In the genomic region with DNA sequence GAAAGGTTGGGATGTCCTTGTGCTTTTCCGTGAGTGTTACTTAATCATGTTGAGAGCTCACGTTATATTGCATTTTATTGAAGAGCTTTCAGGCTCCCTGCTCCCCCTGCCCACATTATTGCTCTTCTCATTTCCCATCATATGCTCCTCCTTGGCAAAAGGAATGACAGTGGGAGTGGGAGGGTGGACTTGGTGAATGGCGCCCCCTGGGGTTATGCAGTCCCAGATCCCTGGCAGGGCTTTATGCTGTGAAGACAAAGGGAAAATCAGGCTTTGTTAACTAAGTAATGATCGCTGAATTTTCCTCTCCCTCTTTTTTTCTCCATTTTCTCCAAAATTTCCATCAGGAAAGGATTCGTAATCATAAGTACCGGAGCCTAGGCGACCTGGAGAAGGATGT, we compare ENCODE assay signal across 9 cellular contexts.
DNase-seq lines count a peak whose midpoint lies in the region; ATAC-seq and TF ChIP-seq lines count a peak whose summit lies in the region.
"Had no signal": no experiment of that assay in that cellular context is flagged by ENCODE, and none has a peak within 500 bp of the region (broad histone marks: within the 10 kb centered on the region; RNA-seq: fewer than 3 reads in every experiment).

No MANE protein-coding gene starts in this region.

- H2BK120ac ChIP-seq in neuronal stem cell (ENCODE audit: low read depth, low read length): no peak overlapping the region

- H4K91ac ChIP-seq in neuronal stem cell (ENCODE audit: low read depth, low read length, poor library complexity): no peak overlapping the region

- H4K8ac ChIP-seq in neuronal stem cell (ENCODE audit: low read depth, low read length): no peak overlapping the region

- H3K9ac ChIP-seq in Loucy (ENCODE audit: low read depth, low read length, poor library complexity, severe bottlenecking): no peak overlapping the region
- H3K9ac ChIP-seq in neuronal stem cell (ENCODE audit: low read depth, low read length, poor library complexity): no peak overlapping the region

- H3K9me3 ChIP-seq in Loucy (ENCODE audit: insufficient read depth, low read depth, low read length) (no peaks in the 10 kb centered on the region), neuronal stem cell (replicated peaks in 1 of 2; ENCODE audit: control insufficient read depth in 2 of 2, insufficient read depth in 1 of 2, low read depth in 1 of 2, low read length in 2 of 2) (peaks cover 0 to 2% of the 10 kb centered on the region in 2 donors)
- H3K9me3 ChIP-seq: neutrophil had no signal

- no peak overlapping the region for H3K14ac ChIP-seq in neuronal stem cell (ENCODE audit: low read length)

- no peaks in the 10 kb centered on the region for H3K79me1 ChIP-seq in neuronal stem cell (ENCODE audit: low read depth, low read length)

- H3K27me3 ChIP-seq in Loucy (ENCODE audit: insufficient read depth, low read length, poor library complexity, severe bottlenecking) (no peaks in the 10 kb centered on the region), neuronal stem cell (ENCODE audit: control insufficient read depth in 3 of 3, insufficient read depth in 3 of 3, low read depth in 1 of 3, low read length in 3 of 3) (no peaks in the 10 kb centered on the region)
- H3K27me3 ChIP-seq: neutrophil had no signal

- H3K79me2 ChIP-seq in Loucy (ENCODE audit: insufficient read depth, low read length): no peaks in the 10 kb centered on the region

- H3K27ac ChIP-seq in neuronal stem cell (replicated peaks; ENCODE audit: low read length): no peak overlapping the region
- H3K27ac ChIP-seq: neutrophil had no signal

- H3K4me1 ChIP-seq in Loucy (ENCODE audit: insufficient read depth, low read length, poor library complexity, severe bottlenecking) (no peaks in the 10 kb centered on the region), neuronal stem cell (ENCODE audit: control insufficient read depth in 2 of 2, insufficient read depth in 1 of 2, low read depth in 1 of 2, low read length in 2 of 2) (peaks cover 12 to 18% of the 10 kb centered on the region in 2 donors)

- H3K4me2 ChIP-seq in Loucy (ENCODE audit: low read depth, low read length, poor library complexity, severe bottlenecking): no peak overlapping the region
- H3K4me2 ChIP-seq in neuronal stem cell (ENCODE audit: insufficient read depth, low read length, poor library complexity, severe bottlenecking): no peak overlapping the region

- no peaks in the 10 kb centered on the region for H3K36me3 Mint-ChIP-seq in endothelial cell (ENCODE audit: low read depth, unreplicated experiment)

- no peak overlapping the region for H2BK15ac ChIP-seq in neuronal stem cell (ENCODE audit: low read length)

- H2BK12ac ChIP-seq in neuronal stem cell (ENCODE audit: low read length): no peak overlapping the region

- WGBS in neuronal stem cell (ENCODE audit: extremely low coverage in 2 of 2, insufficient read length in 2 of 2, insufficient replicate concordance in 1 of 2), 2 donors: no CpG with 5 or more reads among the region's 7 CpGs

- H3K36me3 ChIP-seq in Loucy (ENCODE audit: insufficient read depth, low read length) (peaks cover 51% of the 10 kb centered on the region; the same call in 1 of the 2 replicates), neuronal stem cell (replicated peaks in 1 of 2; ENCODE audit: control insufficient read depth in 2 of 2, insufficient read depth in 2 of 2, low read length in 2 of 2) (peaks cover 0 to 6% of the 10 kb centered on the region in 2 donors)

- no peak overlapping the region for H2BK5ac ChIP-seq in neuronal stem cell (ENCODE audit: low read length)

- peaks cover 14% of the 10 kb centered on the region for H3K4me1 Mint-ChIP-seq in endothelial cell (ENCODE audit: unreplicated experiment)

- H3K23ac ChIP-seq in neuronal stem cell (ENCODE audit: low read depth, low read length, poor library complexity): no peak overlapping the region

- H3K9me3 Mint-ChIP-seq in endothelial cell (ENCODE audit: unreplicated experiment): no peaks in the 10 kb centered on the region

- no peak overlapping the region for H2AFZ ChIP-seq in Loucy (ENCODE audit: low read length)
- H2AFZ ChIP-seq in neuronal stem cell (ENCODE audit: low read length): peak overlapping the region; percentile 32

- no peak overlapping the region for H3K4me3 Mint-ChIP-seq in endothelial cell (ENCODE audit: unreplicated experiment)

- no peak overlapping the region for H2AK5ac ChIP-seq in neuronal stem cell (ENCODE audit: low read depth, low read length)

- peak; percentile 41 for DNase-seq in DMS 273 (lab: John Stamatoyannopoulos, UW; ENCODE audit: unreplicated experiment)
- DNase-seq in DMS 273 treated with DMSO at 0.1 percent for 48 hours (lab: John Stamatoyannopoulos, UW): no peak
- DNase-seq in endothelial cell (ENCODE audit: low spot score): peak; percentile 71
- peak; percentile 46 for DNase-seq in neuronal stem cell (ENCODE audit: low spot score)
- no peak for DNase-seq in NCI-H2196 (lab: John Stamatoyannopoulos, UW; ENCODE audit: unreplicated experiment)

- peak; percentile 88 for TF ChIP-seq CTCF in Loucy (conservative IDR thresholded peaks at IDR 0.05; ENCODE audit: low read length)
- peak; percentile 65 for TF ChIP-seq CTCF in endothelial cell (IDR thresholded peaks at IDR 0.05; ENCODE audit: unreplicated experiment)

- ATAC-seq in GM19455 (IDR thresholded peaks at IDR 0.05; ENCODE audit: unreplicated experiment) (no peak), HG03139 (IDR thresholded peaks at IDR 0.05; ENCODE audit: unreplicated experiment) (no peak)

- H3K27me3 Mint-ChIP-seq in endothelial cell (ENCODE audit: unreplicated experiment): no peaks in the 10 kb centered on the region

- no peak overlapping the region for H3K4ac ChIP-seq in neuronal stem cell (ENCODE audit: low read length)

- H3K4me3 ChIP-seq in Loucy (ENCODE audit: low read length, poor library complexity, severe bottlenecking) (no peak overlapping the region), neuronal stem cell (ENCODE audit: low read length in 2 of 2) (no peak overlapping the region)

- no peaks in the 10 kb centered on the region for H3F3A ChIP-seq in Loucy (ENCODE audit: low read depth)

- no peaks in the 10 kb centered on the region for H3K9me2 ChIP-seq in Loucy (replicated peaks; ENCODE audit: low read depth, low read length)

- no peak overlapping the region for H3K18ac ChIP-seq in neuronal stem cell (ENCODE audit: low read length)

- H4K20me1 ChIP-seq in Loucy (ENCODE audit: insufficient read depth, low read length, poor library complexity, severe bottlenecking): no peaks in the 10 kb centered on the region

- no peak overlapping the region for H3K27ac Mint-ChIP-seq in endothelial cell (ENCODE audit: unreplicated experiment)

Comparison
In these comparisons a context has a peak if more than half of its experiments do, and no peak if none do; other contexts are left out.
1. DNase-seq: peak in DMS 273 (single experiment), endothelial cell (single experiment) and neuronal stem cell (single experiment); none in DMS 273 treated with DMSO at 0.1 percent for 48 hours (single experiment) and NCI-H2196 (single experiment).